Comparison of ENCODE assay signal across 10 cellular contexts in genomic region chr2:98782570-98782969, GRCh38. TPM values are rescaled to one million over a fixed set of nuclear protein-coding genes. Genes with fewer than 3 reads are reported as not detected.
"Had no signal": no experiment of that assay in that cellular context is flagged by ENCODE, and none has a peak within 500 bp of the region (broad histone marks: within the 10 kb centered on the region; RNA-seq: fewer than 3 reads in every experiment).

No MANE protein-coding gene starts in this region.

- H3K4me3 ChIP-seq: GM23338, K562 had no signal

- FAIRE-seq: H1, H54, K562 had no signal

- H3K9me3 Mint-ChIP-seq: HFFc6 had no signal

- H2AFZ ChIP-seq: GM23338 had no signal

- H3K4me2 ChIP-seq: GM23338 had no signal

- DNase-seq: H9, HCEC 1CT, HFFc6, IMR-90, KG1 had no signal

- ATAC-seq: GM23338, K562 had no signal

- H3K27ac ChIP-seq: HL-60 had no signal

- H3K4me3 Mint-ChIP-seq: GM23338, H9, HFFc6 had no signal

- H3K27ac Mint-ChIP-seq: GM23338, H9, HFFc6 had no signal

RNA-seq across cellular contexts. Expression of gene MGAT4A, which starts 51.6 kb away (rescaled TPM):
- polyA plus RNA-seq: IMR-90 had no signal
